8 cellular contexts compared by ENCODE assay signal in genomic region chr20:38926142-38926933, GRCh38. TPM values are rescaled to one million over a fixed set of nuclear protein-coding genes. Genes with fewer than 3 reads are reported as not detected.
A peak's percentile ranks its signal among the peaks of the same experiment; 100 is the strongest.
DNase-seq lines count a peak whose midpoint lies in the region; ATAC-seq, FAIRE-seq and TF ChIP-seq lines count a peak whose summit lies in the region.

Gene FAM83D (plus strand): TSS chr20:38926417. CDS start chr20:38926443, 26 bp downstream.

- ATAC-seq in HG03442 (IDR thresholded peaks at IDR 0.05; ENCODE audit: unreplicated experiment) = peak; percentile 89

- H3K36me3 ChIP-seq in BE2C = peaks cover 25% of the 10 kb centered on the region

- peaks cover 5% of the 10 kb centered on the region for H3K27me3 Mint-ChIP-seq in chondrocyte (ENCODE audit: low read depth)

- no peaks in the 10 kb centered on the region for H3K9me3 ChIP-seq in BE2C

- H3K4me1 Mint-ChIP-seq in chondrocyte (ENCODE audit: low read depth) = peaks cover 16% of the 10 kb centered on the region

- H3K27ac Mint-ChIP-seq in chondrocyte (ENCODE audit: unreplicated experiment) = no peak within 1 kb of the TSS

- TF ChIP-seq CTCF in BE2C (IDR thresholded peaks at IDR 0.05; ENCODE audit: low read depth, low read length) (no peak), chondrocyte (IDR thresholded peaks at IDR 0.05) (no peak)

- H3K9me3 Mint-ChIP-seq in chondrocyte (ENCODE audit: low read depth) = no peaks in the 10 kb centered on the region

- DNase-seq in BE2C = peak; percentile 98
- peak; percentile 98 for DNase-seq in GM19239 (ENCODE audit: insufficient read length, low spot score)
- peak; percentile 97 for DNase-seq in NCI-H510A treated with DMSO at 0.1 percent for 48 hours (lab: John Stamatoyannopoulos, UW)
- peak; percentile 88 for DNase-seq in activated CD4-positive, alpha-beta T cell treated with anti-CD3 and anti-CD28 coated beads for 1 hour
- peak; percentile 95 for DNase-seq in chondrocyte (ENCODE audit: low spot score)
- peak; percentile 96 for DNase-seq in kidney glomerular epithelial cell (lab: John Stamatoyannopoulos, UW)
- peak; percentile 68 to 87 for DNase-seq in stimulated activated CD4-positive, alpha-beta T cell treated with anti-CD3 and anti-CD28 coated beads, Interleukin-1b, Interleukin-23, amount 100 ng/mL, for 1 hour (ENCODE audit: low read depth in 2 of 2)

- peak within 1 kb of the TSS; percentile 98 for H3K4me3 ChIP-seq in BE2C (ENCODE audit: low read depth, low read length)

- FAIRE-seq in GM19239 (lab: Jason Lieb, UNC) = peak; percentile 84

- no peaks in the 10 kb centered on the region for H3K27me3 ChIP-seq in BE2C

- H3K4me1 ChIP-seq in BE2C = peaks cover 5% of the 10 kb centered on the region

- no peaks in the 10 kb centered on the region for H3K36me3 Mint-ChIP-seq in chondrocyte (ENCODE audit: low read depth)

- H3K4me3 Mint-ChIP-seq in chondrocyte (ENCODE audit: unreplicated experiment) = peak within 1 kb of the TSS; percentile 77

RNA-seq across cellular contexts. Expression of gene FAM83D, which starts in this region (rescaled TPM):
- 14.6 TPM for polyA plus RNA-seq in BE2C (2012; ENCODE audit: insufficient read depth, insufficient read length, low read depth)
- total RNA-seq in chondrocyte = 1.5 to 4.8 TPM (median 4.5 TPM) in 3 replicates

Comparison
In these comparisons a context has a peak if more than half of its experiments do, and no peak if none do; other contexts are left out.
1. Peak in every context shown above with its lines: DNase-seq, ATAC-seq and H3K4me3 ChIP-seq.